7 cellular contexts compared by ENCODE assay signal in genomic region chr16:66516172-66516807, GRCh38. TPM values are rescaled to one million over a fixed set of nuclear protein-coding genes. Genes with fewer than 3 reads are reported as not detected.
DNase-seq lines count a peak whose midpoint lies in the region; ATAC-seq and TF ChIP-seq lines count a peak whose summit lies in the region.

No MANE protein-coding gene starts in this region.

- intact Hi-C loops in colonic mucosa (cut with DNase I) = loop anchor here (5.0 kb wide), 1 partner anchor 36 kb away; the partner anchor contains the start of genes CKLF and TK2
- intact Hi-C loops in sigmoid colon (cut with DNase I) = no loop called here

- H3K4me1 ChIP-seq in KMS-11 (ENCODE audit: low read depth, poor library complexity, severe bottlenecking) (peaks cover 65% of the 10 kb centered on the region), colonic mucosa (peaks cover 18% of the 10 kb centered on the region), sigmoid colon (peaks cover 0 to 58% (median 45%) of the 10 kb centered on the region in 4 donors)

- H3K79me2 ChIP-seq in KMS-11 (ENCODE audit: insufficient read depth, low read depth) = no peaks in the 10 kb centered on the region

- peak overlapping the region; percentile 35; the same call in 1 of the 2 replicates for H2AFZ ChIP-seq in KMS-11 (ENCODE audit: low read depth)

- H3K36me3 ChIP-seq in KMS-11 (ENCODE audit: insufficient read depth) (no peaks in the 10 kb centered on the region), colonic mucosa (no peaks in the 10 kb centered on the region), sigmoid colon (peaks cover 0 to 24% (median 0%) of the 10 kb centered on the region in 4 donors)

- no peaks in the 10 kb centered on the region for H4K20me1 ChIP-seq in KMS-11 (ENCODE audit: insufficient read depth)

- H3K27me3 ChIP-seq in KMS-11 (ENCODE audit: insufficient read depth, low read depth) = no peaks in the 10 kb centered on the region
- no peaks in the 10 kb centered on the region for H3K27me3 ChIP-seq in colonic mucosa
- no peaks in the 10 kb centered on the region for H3K27me3 ChIP-seq in sigmoid colon

- TF ChIP-seq EP300 in sigmoid colon (IDR thresholded peaks at IDR 0.05) = no peak

- H3K9ac ChIP-seq in KMS-11 = peak overlapping the region; percentile 84
- H3K9ac ChIP-seq in colonic mucosa (ENCODE audit: low read depth in 2 of 2, low read length in 2 of 2) = peak overlapping the region; percentile 68 to 96

- H3K4me3 ChIP-seq in KMS-11 (IDR thresholded peaks at IDR 0.05; ENCODE audit: insufficient read depth, low read depth, low read length) = no peak overlapping the region
- no peak overlapping the region for H3K4me3 ChIP-seq in colonic mucosa
- no peak overlapping the region for H3K4me3 ChIP-seq in sigmoid colon

- H3K27ac ChIP-seq in KMS-11 (peak overlapping the region; percentile 98), colonic mucosa (peak overlapping the region; percentile 97), sigmoid colon (peak overlapping the region; percentile 87 to 94 (median 90))

- TF ChIP-seq POLR2A in sigmoid colon (IDR thresholded peaks at IDR 0.05) = no peak

- peak; percentile 20 for ATAC-seq in GM19467 (IDR thresholded peaks at IDR 0.05; ENCODE audit: unreplicated experiment)
- no peak for ATAC-seq in HG03039 (IDR thresholded peaks at IDR 0.05; ENCODE audit: unreplicated experiment)

- DNase-seq in colonic mucosa (no peak), sigmoid colon (no peak), nucleus accumbens (lab: John Stamatoyannopoulos, UW) (no peak), NCI-H1105 (lab: John Stamatoyannopoulos, UW) (no peak)

- peak overlapping the region; percentile 97 for H3K4me2 ChIP-seq in KMS-11

- TF ChIP-seq CTCF in KMS-11 (conservative IDR thresholded peaks at IDR 0.05; ENCODE audit: low read depth, low read length) (0 out of 2 replicates have a peak, but pooled peaks have one; percentile 15), colonic mucosa (IDR thresholded peaks at IDR 0.05) (no peak), sigmoid colon (IDR thresholded peaks at IDR 0.05) (no peak)

- no peaks in the 10 kb centered on the region for H3K9me3 ChIP-seq in colonic mucosa
- H3K9me3 ChIP-seq in sigmoid colon = no peaks in the 10 kb centered on the region

- 10 to 27% methylated on average over 13 of the region's 13 CpGs for WGBS in sigmoid colon, 2 donors

RNA-seq across cellular contexts. Expression of gene TK2, which starts 33.6 kb away (rescaled TPM):
- total RNA-seq in colonic mucosa (10 to 100 TPM; 11.9 to 17.0 TPM), sigmoid colon (10 to 100 TPM; 17.6 to 32.7 (median 22.2) TPM)
- 10 to 100 TPM in 2 of 3 donors, 1 to 10 TPM in 1; 9.6 to 15.0 (median 11.6) TPM for polyA plus RNA-seq in sigmoid colon

RNA-seq across cellular contexts. Expression of gene CKLF, which starts 36.1 kb away (rescaled TPM):
- 10 to 100 TPM; 41.5 to 58.4 TPM for total RNA-seq in colonic mucosa
- total RNA-seq in sigmoid colon = 10 to 100 TPM; 24.1 to 53.6 (median 37.3) TPM
- 10 to 100 TPM; 40.2 to 57.4 (median 48.6) TPM for polyA plus RNA-seq in sigmoid colon

RNA-seq across cellular contexts. Expression of gene CMTM1, which starts 49.9 kb away (rescaled TPM):
- total RNA-seq in colonic mucosa = 1 to 10 TPM; 5.1 to 9.4 TPM
- 1 to 10 TPM in 3 of 4 donors, under 1 TPM in 1; 0.71 to 3.0 (median 1.6) TPM for total RNA-seq in sigmoid colon
- polyA plus RNA-seq in sigmoid colon = under 1 TPM in 1 of 3 donors, not detected in 2; 0.85 TPM
